Comparison of ENCODE assay signal across 8 cellular contexts in the genomic region with DNA sequence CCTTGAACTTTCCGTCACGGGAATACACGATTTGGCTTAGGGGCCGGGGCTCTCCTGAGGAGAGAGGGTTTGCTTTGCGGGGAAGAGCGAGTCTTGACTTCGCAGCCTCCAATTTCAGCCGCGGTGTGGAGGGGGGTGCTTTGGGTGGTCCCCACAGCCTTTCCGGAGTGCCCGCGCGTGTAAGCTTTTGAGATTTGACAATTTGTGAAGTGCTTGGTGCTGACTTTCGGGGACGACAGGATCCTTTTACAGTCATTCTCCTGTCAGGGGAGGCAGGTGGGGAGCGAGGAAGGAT. TPM values are rescaled to one million over a fixed set of nuclear protein-coding genes. Genes with fewer than 3 reads are reported as not detected.
DNase-seq lines count a peak whose midpoint lies in the region; TF ChIP-seq lines count a peak whose summit lies in the region.

No MANE protein-coding gene starts in this region.

- TF ChIP-seq POLR2A in esophagus muscularis mucosa (IDR thresholded peaks at IDR 0.05; ENCODE audit: low read depth), result no peak
- no peak for TF ChIP-seq POLR2A in prostate gland (IDR thresholded peaks at IDR 0.05)

- intact Hi-C loops in esophagus muscularis mucosa (cut with DNase I) (no loop called here), prostate gland (cut with DNase I) (no loop called here)

- DNase-seq in NCI-H2107 (lab: John Stamatoyannopoulos, UW), result peak; percentile 44
- no peak for DNase-seq in NCI-H2107 treated with DMSO at 0.1 percent for 48 hours (lab: John Stamatoyannopoulos, UW; ENCODE audit: unreplicated experiment)
- DNase-seq in activated CD4-positive, alpha-beta T cell treated with anti-CD3 and anti-CD28 coated beads for 4 hours, result peak; percentile 11 to 19
- DNase-seq in esophagus muscularis mucosa (ENCODE audit: extremely low spot score), result no peak
- no peak for DNase-seq in prostate gland (ENCODE audit: low spot score)
- no peak for DNase-seq in GM10266 (ENCODE audit: extremely low spot score)
- no peak for DNase-seq in EL
- DNase-seq in OCI-M1 (lab: John Stamatoyannopoulos, UW), result no peak

- H3K27me3 ChIP-seq in esophagus muscularis mucosa, result no peaks in the 10 kb centered on the region
- no peaks in the 10 kb centered on the region for H3K27me3 ChIP-seq in prostate gland (replicated peaks; ENCODE audit: insufficient read depth)

- peak overlapping the region; percentile 58 to 68 (median 64) for H3K4me3 ChIP-seq in esophagus muscularis mucosa
- peak overlapping the region; percentile 45 to 46 for H3K4me3 ChIP-seq in prostate gland

- H3K27ac ChIP-seq in esophagus muscularis mucosa (replicated peaks in 1 of 4) (peak overlapping the region; percentile 86 to 95 (median 92)), prostate gland (peak overlapping the region; percentile 88 to 93)

- H3K4me1 ChIP-seq in esophagus muscularis mucosa (peaks cover 0 to 18% (median 8%) of the 10 kb centered on the region in 4 donors), prostate gland (replicated peaks) (no peaks in the 10 kb centered on the region)

- TF ChIP-seq CTCF in esophagus muscularis mucosa (IDR thresholded peaks at IDR 0.05) (no peak), prostate gland (IDR thresholded peaks at IDR 0.05) (no peak), GM10266 (IDR thresholded peaks at IDR 0.05; ENCODE audit: control insufficient read depth, insufficient read depth, low read depth, missing control alignments) (no peak)

- no peaks in the 10 kb centered on the region for H3K9me3 ChIP-seq in esophagus muscularis mucosa
- no peaks in the 10 kb centered on the region for H3K9me3 ChIP-seq in prostate gland

- 50% methylated on average over 16 of the region's 16 CpGs for WGBS in esophagus muscularis mucosa
- 0% methylated on average over 11 of the region's 16 CpGs for WGBS in prostate gland

- no peaks in the 10 kb centered on the region for H3K36me3 ChIP-seq in esophagus muscularis mucosa
- H3K36me3 ChIP-seq in prostate gland, result no peaks in the 10 kb centered on the region

- no peak for TF ChIP-seq EP300 in esophagus muscularis mucosa (IDR thresholded peaks at IDR 0.05)

RNA-seq across cellular contexts. Expression of a gene that starts 0.4 kb away (rescaled TPM):
- total RNA-seq in esophagus muscularis mucosa, result 1 to 10 TPM; 4.8 to 8.3 (median 6.4) TPM
- total RNA-seq in prostate gland, result 10 to 100 TPM in 1 of 2 donors, 1 to 10 TPM in 1; 5.9 to 47.6 TPM

Comparison
In these comparisons a context has a peak if more than half of its experiments do, and no peak if none do; other contexts are left out.
1. DNase-seq: peak in NCI-H2107 (single experiment) and activated CD4-positive, alpha-beta T cell treated with anti-CD3 and anti-CD28 coated beads for 4 hours (2 of 2); none in NCI-H2107 treated with DMSO at 0.1 percent for 48 hours (single experiment), esophagus muscularis mucosa (single experiment), prostate gland (single experiment), GM10266 (single experiment), EL (single experiment) and OCI-M1 (single experiment).